18 cellular contexts compared by ENCODE assay signal in genomic region chr2:118292991-118293390, GRCh38.
"Had no signal": no experiment of that assay in that cellular context is flagged by ENCODE, and none has a peak within 500 bp of the region (broad histone marks: within the 10 kb centered on the region; RNA-seq: fewer than 3 reads in every experiment).

No MANE protein-coding gene starts in this region.

- H3K9me3 ChIP-seq: gastrocnemius medialis, neutrophil, transverse colon had no signal

- H3K36me3 ChIP-seq: gastrocnemius medialis, neutrophil, transverse colon had no signal

- H3K79me2 ChIP-seq: parathyroid adenoma had no signal

- ATAC-seq: gastrocnemius medialis; left cardiac atrium; right cardiac atrium; stimulated activated effector memory CD8-positive, alpha-beta T cell treated with anti-CD3 and anti-CD28 coated beads, Interleukin-12 subunit alpha, Interleukin-12 subunit beta, amount 100 ng/mL, for 72 hours; stimulated activated naive CD8-positive, alpha-beta T cell treated with anti-CD3 and anti-CD28 coated beads, Interleukin-15, amount 100 ng/mL, for 72 hours had no signal

- H3K4me3 ChIP-seq: coronary artery, gastrocnemius medialis, skin epidermis, transverse colon had no signal

- H3K4me1 ChIP-seq: gastrocnemius medialis, parathyroid adenoma, transverse colon had no signal

- H3K27me3 ChIP-seq: gastrocnemius medialis, transverse colon had no signal

- H3K27ac ChIP-seq: coronary artery, epithelial cell of prostate, gastrocnemius medialis, neutrophil, parathyroid adenoma, transverse colon had no signal

- H3K9ac ChIP-seq: parathyroid adenoma had no signal

- DNase-seq: activated CD4-positive, alpha-beta T cell treated with anti-CD3 and anti-CD28 coated beads for 1 hour; activated gamma-delta T cell treated with Interleukin-2 at 50 U/mL for 16 hours; activated T-cell treated with anti-CD3 and anti-CD28 coated beads, Interleukin-2, amount 50 U/mL, for 1 hour; aorta; cerebellar nuclear complex; gastrocnemius medialis; left cardiac atrium; right cardiac atrium; stimulated activated CD4-positive, alpha-beta T cell treated with anti-CD3 and anti-CD28 coated beads, Interleukin-2, amount 100 ng/mL, for 24 hours; stimulated activated naive CD8-positive, alpha-beta T cell treated with anti-CD3 and anti-CD28 coated beads, Interleukin-15, amount 100 ng/mL, for 72 hours; T-helper 9 cell; transverse colon had no signal

- H2AFZ ChIP-seq: parathyroid adenoma had no signal
